ENCODE assay signal across 24 cellular contexts in genomic region chr2:5360081-5360480, GRCh38.
"Had no signal": no experiment of that assay in that cellular context is flagged by ENCODE, and none has a peak within 500 bp of the region (broad histone marks: within the 10 kb centered on the region; RNA-seq: fewer than 3 reads in every experiment).

No MANE protein-coding gene starts in this region.

- H3K27me3 Mint-ChIP-seq: activated CD8-positive, alpha-beta T cell treated with anti-CD3 and anti-CD28 coated beads for 36 hours; activated naive CD4-positive, alpha-beta T cell treated with anti-CD3 and anti-CD28 coated beads, Interleukin-2, amount 10 ng/mL, durations not matched to agents 7 days and 5 days had no signal

- H3K4me3 Mint-ChIP-seq: activated CD8-positive, alpha-beta T cell treated with anti-CD3 and anti-CD28 coated beads for 36 hours; activated naive CD4-positive, alpha-beta T cell treated with anti-CD3 and anti-CD28 coated beads, Interleukin-2, amount 10 ng/mL, durations not matched to agents 7 days and 5 days; activated naive CD8-positive, alpha-beta T cell treated with anti-CD3 and anti-CD28 coated beads for 36 hours; activated T-cell treated with anti-CD3 and anti-CD28 coated beads, Interleukin-2, amount 50 U/mL, for 72 hours had no signal

- H3K36me3 Mint-ChIP-seq: activated naive CD4-positive, alpha-beta T cell treated with anti-CD3 and anti-CD28 coated beads, Interleukin-2, amount 10 ng/mL, durations not matched to agents 7 days and 5 days; activated naive CD8-positive, alpha-beta T cell treated with anti-CD3 and anti-CD28 coated beads for 36 hours had no signal

- H3K4me1 ChIP-seq: Peyer's patch, SJCRH30 had no signal

- H3K9me3 ChIP-seq: Peyer's patch, SK-N-SH had no signal

- H3K4me3 ChIP-seq: cardiac muscle cell, K562, Peyer's patch, SJCRH30 had no signal

- H3K27me3 ChIP-seq: brain microvascular endothelial cell, cardiac muscle cell, Peyer's patch, SJCRH30 had no signal

- H3K4me1 Mint-ChIP-seq: activated naive CD4-positive, alpha-beta T cell treated with anti-CD3 and anti-CD28 coated beads, Interleukin-2, amount 10 ng/mL, durations not matched to agents 7 days and 5 days; activated naive CD8-positive, alpha-beta T cell treated with anti-CD3 and anti-CD28 coated beads for 36 hours had no signal

- H3K9me3 Mint-ChIP-seq: activated naive CD4-positive, alpha-beta T cell treated with anti-CD3 and anti-CD28 coated beads, Interleukin-2, amount 10 ng/mL, durations not matched to agents 7 days and 5 days; activated naive CD8-positive, alpha-beta T cell treated with anti-CD3 and anti-CD28 coated beads for 36 hours; activated T-helper 2 cell treated with anti-CD3 and anti-CD28 coated beads, Interferon-gamma antibody, Interleukin-2, Interleukin-4, amounts not matched to agents 10 μg/mL and 5 μg/mL and 100 μg/mL, durations not matched to agents 14 hours and 24 hours and 36 hours had no signal

- ATAC-seq: activated CD8-positive, alpha-beta T cell treated with anti-CD3 and anti-CD28 coated beads for 36 hours; activated T-cell treated with anti-CD3 and anti-CD28 coated beads, Interleukin-2, amount 50 U/mL, for 72 hours; K562 had no signal

- H3K36me3 ChIP-seq: brain microvascular endothelial cell, cardiac muscle cell, Peyer's patch, SJCRH30 had no signal

- H3K27ac Mint-ChIP-seq: activated CD8-positive, alpha-beta T cell treated with anti-CD3 and anti-CD28 coated beads for 36 hours; activated naive CD4-positive, alpha-beta T cell treated with anti-CD3 and anti-CD28 coated beads, Interleukin-2, amount 10 ng/mL, durations not matched to agents 7 days and 5 days; activated naive CD8-positive, alpha-beta T cell treated with anti-CD3 and anti-CD28 coated beads for 36 hours; activated T-cell treated with anti-CD3 and anti-CD28 coated beads, Interleukin-2, amount 50 U/mL, for 72 hours; activated T-helper 2 cell treated with anti-CD3 and anti-CD28 coated beads, Interferon-gamma antibody, Interleukin-2, Interleukin-4, amounts not matched to agents 10 μg/mL and 5 μg/mL and 100 μg/mL, durations not matched to agents 14 hours and 24 hours and 36 hours had no signal

- H3K27ac ChIP-seq: brain microvascular endothelial cell, cardiac muscle cell, Peyer's patch, RWPE1, SJCRH30, VCaP had no signal

- DNase-seq: activated CD4-positive, alpha-beta T cell treated with anti-CD3 and anti-CD28 coated beads for 4 hours; activated CD8-positive, alpha-beta memory T cell treated with anti-CD3 and anti-CD28 coated beads, Interleukin-2, amount 50 U/mL, for 4 hours; activated CD8-positive, alpha-beta T cell treated with anti-CD3 and anti-CD28 coated beads for 36 hours; activated gamma-delta T cell treated with Interleukin-2 at 50 U/mL for 16 hours; activated naive CD4-positive, alpha-beta T cell treated with anti-CD3 and anti-CD28 coated beads, Interleukin-2, amount 10 ng/mL, durations not matched to agents 7 days and 5 days; activated naive CD8-positive, alpha-beta T cell treated with anti-CD3 and anti-CD28 coated beads for 36 hours; activated T-cell treated with anti-CD3 and anti-CD28 coated beads, Interleukin-2, amount 50 U/mL, for 72 hours; brain microvascular endothelial cell; Kasumi-1; NCI-H1105 treated with DMSO at 0.1 percent for 48 hours; NCI-H1436 treated with DMSO at 0.1 percent for 48 hours; NCI-H187 treated with DMSO at 0.1 percent for 48 hours; NCI-H345; NCI-H526; Peyer's patch; Right ventricle myocardium superior; SJCRH30; SK-N-SH; T-helper 1 cell had no signal
